ENCODE assay signal across 17 cellular contexts in genomic region chr4:31020363-31020762, GRCh38.
"Had no signal": no experiment of that assay in that cellular context is flagged by ENCODE, and none has a peak within 500 bp of the region (broad histone marks: within the 10 kb centered on the region; RNA-seq: fewer than 3 reads in every experiment).

No MANE protein-coding gene starts in this region.

- H3K27ac Mint-ChIP-seq: activated naive CD4-positive, alpha-beta T cell treated with anti-CD3 and anti-CD28 coated beads for 36 hours; activated naive CD8-positive, alpha-beta T cell treated with anti-CD3 and anti-CD28 coated beads, Interleukin-2, amount 50 U/mL, for 24 hours; activated T-helper 17 cell treated with anti-CD3 and anti-CD28 coated beads, Interleukin-2, amount 50 U/mL, for 72 hours; naive thymus-derived CD8-positive, alpha-beta T cell; stimulated activated naive CD8-positive, alpha-beta T cell treated with anti-CD3 and anti-CD28 coated beads, Interleukin-15, amount 100 ng/mL, for 72 hours; type B pancreatic cell had no signal

- ATAC-seq: activated naive CD8-positive, alpha-beta T cell treated with anti-CD3 and anti-CD28 coated beads, Interleukin-2, amount 50 U/mL, for 24 hours; activated T-helper 17 cell treated with anti-CD3 and anti-CD28 coated beads, Interleukin-2, amount 50 U/mL, for 72 hours; gastrocnemius medialis; naive thymus-derived CD8-positive, alpha-beta T cell; sciatic nerve; stimulated activated naive CD8-positive, alpha-beta T cell treated with anti-CD3 and anti-CD28 coated beads, Interleukin-15, amount 100 ng/mL, for 72 hours had no signal

- H3K27me3 Mint-ChIP-seq: activated naive CD8-positive, alpha-beta T cell treated with anti-CD3 and anti-CD28 coated beads, Interleukin-2, amount 50 U/mL, for 24 hours; activated T-helper 17 cell treated with anti-CD3 and anti-CD28 coated beads, Interleukin-2, amount 50 U/mL, for 72 hours; naive thymus-derived CD8-positive, alpha-beta T cell; stimulated activated naive CD8-positive, alpha-beta T cell treated with anti-CD3 and anti-CD28 coated beads, Interleukin-15, amount 100 ng/mL, for 72 hours; type B pancreatic cell had no signal

- H3K36me3 Mint-ChIP-seq: naive thymus-derived CD8-positive, alpha-beta T cell; type B pancreatic cell had no signal

- FAIRE-seq: astrocyte, bronchial epithelial cell, islet of Langerhans had no signal

- H3K4me3 Mint-ChIP-seq: activated naive CD4-positive, alpha-beta T cell treated with anti-CD3 and anti-CD28 coated beads for 36 hours; activated naive CD8-positive, alpha-beta T cell treated with anti-CD3 and anti-CD28 coated beads, Interleukin-2, amount 50 U/mL, for 24 hours; activated T-helper 17 cell treated with anti-CD3 and anti-CD28 coated beads, Interleukin-2, amount 50 U/mL, for 72 hours; naive thymus-derived CD8-positive, alpha-beta T cell; stimulated activated naive CD8-positive, alpha-beta T cell treated with anti-CD3 and anti-CD28 coated beads, Interleukin-15, amount 100 ng/mL, for 72 hours; type B pancreatic cell had no signal

- H3K9me3 Mint-ChIP-seq: type B pancreatic cell had no signal

- H3K4me1 Mint-ChIP-seq: activated naive CD8-positive, alpha-beta T cell treated with anti-CD3 and anti-CD28 coated beads, Interleukin-2, amount 50 U/mL, for 24 hours; activated T-helper 17 cell treated with anti-CD3 and anti-CD28 coated beads, Interleukin-2, amount 50 U/mL, for 72 hours; naive thymus-derived CD8-positive, alpha-beta T cell; stimulated activated naive CD8-positive, alpha-beta T cell treated with anti-CD3 and anti-CD28 coated beads, Interleukin-15, amount 100 ng/mL, for 72 hours had no signal

- DNase-seq: activated CD4-positive, CD25-positive, alpha-beta regulatory T cell treated with anti-CD3 and anti-CD28 coated beads, Interleukin-2, amount 50 U/mL, for 72 hours; activated naive CD4-positive, alpha-beta T cell treated with anti-CD3 and anti-CD28 coated beads for 36 hours; activated naive CD8-positive, alpha-beta T cell treated with anti-CD3 and anti-CD28 coated beads, Interleukin-2, amount 50 U/mL, for 24 hours; activated T-cell treated with anti-CD3 and anti-CD28 coated beads for 4 hours; gastrocnemius medialis; heart left ventricle; naive thymus-derived CD8-positive, alpha-beta T cell; nucleus accumbens; spleen; stimulated activated naive CD8-positive, alpha-beta T cell treated with anti-CD3 and anti-CD28 coated beads, Interleukin-15, amount 100 ng/mL, for 72 hours; T-helper 1 cell had no signal
